Comparison of ENCODE assay signal across 18 cellular contexts in genomic region chr3:12192655-12193484, GRCh38. TPM values are rescaled to one million over a fixed set of nuclear protein-coding genes. Genes with fewer than 3 reads are reported as not detected.
DNase-seq lines count a peak whose midpoint lies in the region; ATAC-seq, FAIRE-seq and TF ChIP-seq lines count a peak whose summit lies in the region.
"Had no signal": no experiment of that assay in that cellular context is flagged by ENCODE, and none has a peak within 500 bp of the region (broad histone marks: within the 10 kb centered on the region; RNA-seq: fewer than 3 reads in every experiment).

No MANE protein-coding gene starts in this region.

- H2AFZ ChIP-seq in astrocyte (ENCODE audit: low read depth, low read length), result no peak overlapping the region

- peaks cover 40% of the 10 kb centered on the region for H3K4me1 ChIP-seq in astrocyte (ENCODE audit: insufficient read depth, low read length)
- peaks cover 32% of the 10 kb centered on the region for H3K4me1 ChIP-seq in mucosa of descending colon (ENCODE audit: low read depth)
- H3K4me1 ChIP-seq in upper lobe of left lung, result peaks cover 20 to 34% (median 24%) of the 10 kb centered on the region in 4 donors

- peaks cover 77% of the 10 kb centered on the region for H3K4me1 Mint-ChIP-seq in activated T-cell treated with anti-CD3 and anti-CD28 coated beads, Interleukin-2, amount 50 U/mL, for 72 hours (ENCODE audit: low read depth)
- H3K4me1 Mint-ChIP-seq in activated T-cell treated with anti-CD3 and anti-CD28 coated beads, Interleukin-2, amount 50 U/mL, for 4 hours (ENCODE audit: low read depth), result peaks cover 27% of the 10 kb centered on the region
- peaks cover 42% of the 10 kb centered on the region for H3K4me1 Mint-ChIP-seq in astrocyte (ENCODE audit: low read depth, unreplicated experiment)
- H3K4me1 Mint-ChIP-seq: neural crest cell had no signal

- H3K27me3 Mint-ChIP-seq in activated T-cell treated with anti-CD3 and anti-CD28 coated beads, Interleukin-2, amount 50 U/mL, for 72 hours (ENCODE audit: low read depth), result peaks cover 6% of the 10 kb centered on the region
- H3K27me3 Mint-ChIP-seq in activated T-cell treated with anti-CD3 and anti-CD28 coated beads, Interleukin-2, amount 50 U/mL, for 4 hours (ENCODE audit: low read depth), result no peaks in the 10 kb centered on the region
- peaks cover 4% of the 10 kb centered on the region for H3K27me3 Mint-ChIP-seq in astrocyte (ENCODE audit: low read depth, unreplicated experiment)

- no peak for FAIRE-seq in astrocyte (lab: Jason Lieb, UNC)
- FAIRE-seq: D721Med had no signal

- peak overlapping the region; percentile 27 for H3K4me2 ChIP-seq in astrocyte (ENCODE audit: low read length)

- H3K27ac Mint-ChIP-seq in activated T-cell treated with anti-CD3 and anti-CD28 coated beads, Interleukin-2, amount 50 U/mL, for 72 hours, result peak overlapping the region; percentile 100
- H3K27ac Mint-ChIP-seq in astrocyte (ENCODE audit: unreplicated experiment), result no peak overlapping the region

- TF ChIP-seq CTCF in astrocyte (IDR thresholded peaks at IDR 0.05; ENCODE audit: insufficient read depth, low read depth, low read length) (no peak), mucosa of descending colon (IDR thresholded peaks at IDR 0.05) (no peak), upper lobe of left lung (IDR thresholded peaks at IDR 0.05) (no peak)

- WGBS in upper lobe of left lung, 2 donors, result 81 to 83% methylated on average over 3 of the region's 3 CpGs

- no peaks in the 10 kb centered on the region for H3K9me3 Mint-ChIP-seq in activated T-cell treated with anti-CD3 and anti-CD28 coated beads, Interleukin-2, amount 50 U/mL, for 72 hours
- no peaks in the 10 kb centered on the region for H3K9me3 Mint-ChIP-seq in activated T-cell treated with anti-CD3 and anti-CD28 coated beads, Interleukin-2, amount 50 U/mL, for 4 hours
- H3K9me3 Mint-ChIP-seq in astrocyte (ENCODE audit: unreplicated experiment), result peaks cover 4% of the 10 kb centered on the region
- H3K9me3 Mint-ChIP-seq: central memory CD8-positive, alpha-beta T cell; T-helper 2 cell treated with Interferon-gamma antibody and Interleukin-4, amounts not matched to agents 5 μg/mL and 100 μg/mL, for 36 hours had no signal

- no peak for TF ChIP-seq EP300 in upper lobe of left lung (IDR thresholded peaks at IDR 0.05)

- peak overlapping the region in 1 of 2 donors; percentile 21 for H3K4me3 Mint-ChIP-seq in activated T-cell treated with anti-CD3 and anti-CD28 coated beads, Interleukin-2, amount 50 U/mL, for 72 hours
- no peak overlapping the region for H3K4me3 Mint-ChIP-seq in activated T-cell treated with anti-CD3 and anti-CD28 coated beads, Interleukin-2, amount 50 U/mL, for 4 hours
- H3K4me3 Mint-ChIP-seq in astrocyte (ENCODE audit: unreplicated experiment), result no peak overlapping the region
- H3K4me3 Mint-ChIP-seq: central memory CD8-positive, alpha-beta T cell; neural crest cell had no signal

- H3K36me3 ChIP-seq in astrocyte (ENCODE audit: insufficient read depth, low read length), result no peaks in the 10 kb centered on the region
- no peaks in the 10 kb centered on the region for H3K36me3 ChIP-seq in mucosa of descending colon (ENCODE audit: low read depth)
- H3K36me3 ChIP-seq in upper lobe of left lung, result no peaks in the 10 kb centered on the region

- DNase-seq in activated T-cell treated with anti-CD3 and anti-CD28 coated beads, Interleukin-2, amount 50 U/mL, for 72 hours, result no peak
- no peak for DNase-seq in activated T-cell treated with anti-CD3 and anti-CD28 coated beads, Interleukin-2, amount 50 U/mL, for 4 hours
- no peak for DNase-seq in astrocyte (ENCODE audit: low read depth)
- DNase-seq in mucosa of descending colon, result no peak
- DNase-seq in upper lobe of left lung, result no peak
- no peak for DNase-seq in mucosa of gallbladder (ENCODE audit: low spot score)
- no peak for DNase-seq in middle frontal gyrus (ENCODE audit: extremely low spot score, low spot score)
- DNase-seq: activated CD4-positive, alpha-beta T cell treated with anti-CD3 and anti-CD28 coated beads, Interleukin-2, amount 50 U/mL, for 4 hours; activated naive CD4-positive, alpha-beta T cell; hippocampal formation; Karpas-422; NCI-H524; substantia nigra had no signal

- no peak for TF ChIP-seq POLR2A in upper lobe of left lung (IDR thresholded peaks at IDR 0.05)

- ATAC-seq in activated T-cell treated with anti-CD3 and anti-CD28 coated beads, Interleukin-2, amount 50 U/mL, for 72 hours (replicated peaks in 1 of 2), result no peak
- no peak for ATAC-seq in activated T-cell treated with anti-CD3 and anti-CD28 coated beads, Interleukin-2, amount 50 U/mL, for 4 hours
- ATAC-seq in mucosa of descending colon, result peak; percentile 21
- ATAC-seq in upper lobe of left lung (ENCODE audit: low FRiP score in 2 of 2), result peak in 1 of 2 donors; percentile 5
- no peak for ATAC-seq in HG03045 (IDR thresholded peaks at IDR 0.05; ENCODE audit: unreplicated experiment)

- intact Hi-C loops in mucosa of descending colon (cut with DNase I, micrococcal nuclease), result no loop called here

- H4K20me1 ChIP-seq in astrocyte (ENCODE audit: insufficient read depth, low read length), result no peaks in the 10 kb centered on the region

- H3K27me3 ChIP-seq in astrocyte (ENCODE audit: insufficient read depth, low read length) (no peaks in the 10 kb centered on the region), upper lobe of left lung (no peaks in the 10 kb centered on the region)

- H3K36me3 Mint-ChIP-seq in activated T-cell treated with anti-CD3 and anti-CD28 coated beads, Interleukin-2, amount 50 U/mL, for 72 hours (ENCODE audit: insufficient read depth in 2 of 2), result no peaks in the 10 kb centered on the region
- no peaks in the 10 kb centered on the region for H3K36me3 Mint-ChIP-seq in activated T-cell treated with anti-CD3 and anti-CD28 coated beads, Interleukin-2, amount 50 U/mL, for 4 hours (ENCODE audit: insufficient read depth)
- H3K36me3 Mint-ChIP-seq in astrocyte (ENCODE audit: low read depth, unreplicated experiment), result peaks cover 2% of the 10 kb centered on the region

- H3K4me3 ChIP-seq in astrocyte (ENCODE audit: insufficient read depth, low read depth, low read length), result no peak overlapping the region
- H3K4me3 ChIP-seq in mucosa of descending colon, result no peak overlapping the region
- H3K4me3 ChIP-seq in upper lobe of left lung, result no peak overlapping the region

- H3K9ac ChIP-seq in astrocyte (ENCODE audit: low read length), result peak overlapping the region; percentile 2

- H3K27ac ChIP-seq in astrocyte (ENCODE audit: low read depth, low read length) (peak overlapping the region; percentile 73), upper lobe of left lung (peak overlapping the region; percentile 32 to 77 (median 49))

- no peaks in the 10 kb centered on the region for H3K79me2 ChIP-seq in astrocyte (ENCODE audit: insufficient read depth, low read length)

- H3K9me3 ChIP-seq in astrocyte (ENCODE audit: insufficient read depth, low read depth, low read length) (no peaks in the 10 kb centered on the region), mucosa of descending colon (no peaks in the 10 kb centered on the region), upper lobe of left lung (no peaks in the 10 kb centered on the region)

RNA-seq across cellular contexts. Expression of gene TIMP4, which starts 34.2 kb away (rescaled TPM):
- under 1 TPM; 0.24 to 0.28 TPM for total RNA-seq in activated T-cell treated with anti-CD3 and anti-CD28 coated beads, Interleukin-2, amount 50 U/mL, for 72 hours
- total RNA-seq in activated T-cell treated with anti-CD3 and anti-CD28 coated beads, Interleukin-2, amount 50 U/mL, for 4 hours, result under 1 TPM in 2 of 3 donors, not detected in 1; 0.18 to 0.24 TPM
- total RNA-seq in astrocyte (2.0 and 2.9 TPM in 2 replicates), mucosa of descending colon (1 to 10 TPM; 1.2 to 8.7 (median 3.6) TPM), upper lobe of left lung (10 to 100 TPM in 1 of 6 donors, 1 to 10 TPM in 5; 1.6 to 10.5 (median 5.2) TPM), mucosa of gallbladder (3.7 TPM)
